In the genomic region with DNA sequence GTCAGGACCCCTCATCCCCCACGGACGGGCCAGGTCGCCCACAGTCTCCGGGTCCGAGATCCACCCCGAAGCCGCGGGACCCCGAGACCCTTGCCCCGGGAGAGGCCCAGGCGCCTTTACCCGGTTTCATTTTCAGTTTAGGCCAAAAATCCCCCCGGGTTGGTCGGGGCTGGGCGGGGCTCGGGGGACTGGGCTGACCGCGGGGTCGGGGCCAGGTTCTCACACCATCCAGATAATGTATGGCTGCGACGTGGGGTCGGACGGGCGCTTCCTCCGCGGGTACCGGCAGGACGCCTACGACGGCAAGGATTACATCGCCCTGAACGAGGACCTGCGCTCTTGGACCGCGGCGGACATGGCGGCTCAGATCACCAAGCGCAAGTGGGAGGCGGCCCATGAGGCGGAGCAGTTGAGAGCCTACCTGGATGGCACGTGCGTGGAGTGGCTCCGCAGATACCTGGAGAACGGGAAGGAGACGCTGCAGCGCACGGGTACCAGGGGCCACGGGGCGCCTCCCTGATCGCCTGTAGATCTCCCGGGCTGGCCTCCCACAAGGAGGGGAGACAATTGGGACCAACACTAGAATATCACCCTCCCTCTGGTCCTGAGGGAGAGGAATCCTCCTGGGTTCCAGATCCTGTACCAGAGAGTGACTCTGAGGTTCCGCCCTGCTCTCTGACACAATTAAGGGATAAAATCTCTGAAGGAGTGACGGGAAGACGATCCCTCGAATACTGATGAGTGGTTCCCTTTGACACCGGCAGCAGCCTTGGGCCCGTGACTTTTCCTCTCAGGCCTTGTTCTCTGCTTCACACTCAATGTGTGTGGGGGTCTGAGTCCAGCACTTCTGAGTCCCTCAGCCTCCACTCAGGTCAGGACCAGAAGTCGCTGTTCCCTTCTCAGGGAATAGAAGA, we compare ENCODE assay signal across 8 cellular contexts. TPM values are rescaled to one million over a fixed set of nuclear protein-coding genes. Genes with fewer than 3 reads are reported as not detected.
DNase-seq lines count a peak whose midpoint lies in the region; ATAC-seq and TF ChIP-seq lines count a peak whose summit lies in the region.

No MANE protein-coding gene starts in this region.

- H2AFZ ChIP-seq in KMS-11 (ENCODE audit: low read depth) = no peak overlapping the region

- TF ChIP-seq CTCF in GM13976 (IDR thresholded peaks at IDR 0.05; ENCODE audit: borderline replicate concordance, control extremely low read depth, extremely low read depth, insufficient read depth, missing control alignments) (no peak), KMS-11 (conservative IDR thresholded peaks at IDR 0.05; ENCODE audit: low read depth, low read length) (no peak), body of pancreas (IDR thresholded peaks at IDR 0.05) (no peak), right lobe of liver (IDR thresholded peaks at IDR 0.05) (no peak)

- 23 to 74% methylated on average over 17 to 56 of the region's 58 CpGs for WGBS in body of pancreas, 2 donors
- WGBS in right lobe of liver (ENCODE audit: insufficient coverage, low coverage, low lambda C conversion rate, missing lambda C conversion rate) = 56% methylated on average over 9 of the region's 58 CpGs

- intact Hi-C loops in body of pancreas (cut with DNase I) (no loop called here), right lobe of liver (cut with DNase I) (no loop called here)

- no peaks in the 10 kb centered on the region for H3K4me1 ChIP-seq in KMS-11 (ENCODE audit: low read depth, poor library complexity, severe bottlenecking)
- peaks cover 14% of the 10 kb centered on the region for H3K4me1 ChIP-seq in body of pancreas
- no peaks in the 10 kb centered on the region for H3K4me1 ChIP-seq in right lobe of liver
- H3K4me1 ChIP-seq in subcutaneous abdominal adipose tissue (ENCODE audit: control insufficient read depth in 5 of 5, insufficient read depth in 5 of 5, low read length in 5 of 5) = peaks cover 2 to 35% (median 14%) of the 10 kb centered on the region in 5 donors

- no peak for TF ChIP-seq POLR2A in body of pancreas (IDR thresholded peaks at IDR 0.05)
- no peak for TF ChIP-seq POLR2A in right lobe of liver (IDR thresholded peaks at IDR 0.05)

- H3K36me3 ChIP-seq in KMS-11 (ENCODE audit: insufficient read depth) = no peaks in the 10 kb centered on the region
- no peaks in the 10 kb centered on the region for H3K36me3 ChIP-seq in body of pancreas (replicated peaks in 1 of 2; ENCODE audit: insufficient read depth in 1 of 2, low read depth in 2 of 2)
- no peaks in the 10 kb centered on the region for H3K36me3 ChIP-seq in right lobe of liver
- peaks cover 0 to 37% (median 9%) of the 10 kb centered on the region in 5 donors for H3K36me3 ChIP-seq in subcutaneous abdominal adipose tissue (ENCODE audit: control insufficient read depth in 5 of 5, insufficient read depth in 5 of 5, low read length in 5 of 5)

- H3K27me3 ChIP-seq in KMS-11 (ENCODE audit: insufficient read depth, low read depth) = no peaks in the 10 kb centered on the region
- H3K27me3 ChIP-seq in body of pancreas = no peaks in the 10 kb centered on the region
- no peaks in the 10 kb centered on the region for H3K27me3 ChIP-seq in right lobe of liver
- no peaks in the 10 kb centered on the region for H3K27me3 ChIP-seq in subcutaneous abdominal adipose tissue (ENCODE audit: control insufficient read depth in 5 of 5, insufficient read depth in 4 of 5, low read length in 5 of 5)

- in situ Hi-C loops in GM13976 (cut with MboI; ENCODE audit: low sequenced_read_pairs, unreplicated experiment) = loop anchor here (5.0 kb wide), 1 partner anchor 56 kb away; no protein-coding TSS in a partner anchor

- H3K9ac ChIP-seq in KMS-11 = peak overlapping the region; percentile 67; the same call in 1 of the 2 replicates
- peak overlapping the region; percentile 26 to 86 (median 79) for H3K9ac ChIP-seq in subcutaneous abdominal adipose tissue (ENCODE audit: low read length in 5 of 5)

- H3K9me3 ChIP-seq in body of pancreas (no peaks in the 10 kb centered on the region), right lobe of liver (no peaks in the 10 kb centered on the region), subcutaneous abdominal adipose tissue (ENCODE audit: control insufficient read depth in 5 of 5, low read length in 5 of 5) (no peaks in the 10 kb centered on the region)

- H3K4me3 ChIP-seq in KMS-11 (IDR thresholded peaks at IDR 0.05; ENCODE audit: insufficient read depth, low read depth, low read length) = no peak overlapping the region
- H3K4me3 ChIP-seq in body of pancreas = peak overlapping the region in 1 of 2 donors; percentile 63
- H3K4me3 ChIP-seq in right lobe of liver = peak overlapping the region; percentile 31 to 56 (median 50)
- peak overlapping the region; percentile 67 to 85 (median 74) for H3K4me3 ChIP-seq in subcutaneous abdominal adipose tissue (ENCODE audit: low read depth in 1 of 5, low read length in 5 of 5)

- H3K27ac ChIP-seq in KMS-11 (no peak overlapping the region), body of pancreas (peak overlapping the region in 3 of 4 donors; percentile 77 to 81 (median 80)), right lobe of liver (peak overlapping the region in 2 of 3 donors; percentile 71 to 95), subcutaneous abdominal adipose tissue (ENCODE audit: low read depth, low read length) (peak overlapping the region; percentile 97), caudate nucleus (ENCODE audit: low read depth, low read length) (no peak overlapping the region)

- ATAC-seq in body of pancreas (peak; percentile 7), right lobe of liver (peak; percentile 5 to 24 (median 10)), GM21529 (IDR thresholded peaks at IDR 0.05; ENCODE audit: unreplicated experiment) (no peak), GM18868 (IDR thresholded peaks at IDR 0.05; ENCODE audit: unreplicated experiment) (no peak)

- H3K4me2 ChIP-seq in KMS-11 = peak overlapping the region; percentile 36; the same call in 1 of the 2 replicates

- peak; percentile 24 for DNase-seq in GM13976 (ENCODE audit: low spot score)
- DNase-seq in body of pancreas = peak in 2 of 4 donors; percentile 19 to 41
- DNase-seq in right lobe of liver = peak in 2 of 3 donors; percentile 41 to 62
- no peak for DNase-seq in caudate nucleus (lab: John Stamatoyannopoulos, UW)

- H4K20me1 ChIP-seq in KMS-11 (ENCODE audit: insufficient read depth) = no peaks in the 10 kb centered on the region

- H3K79me2 ChIP-seq in KMS-11 (ENCODE audit: insufficient read depth, low read depth) = no peaks in the 10 kb centered on the region

RNA-seq across cellular contexts. Expression of gene HLA-A, which starts 1.0 kb away (rescaled TPM):
- total RNA-seq in body of pancreas (100 to 1,000 TPM; 104 to 281 TPM), right lobe of liver (100 to 1,000 TPM; 107 to 561 (median 406) TPM)

Comparison
In these comparisons a context has a peak if more than half of its experiments do, and no peak if none do; other contexts are left out.
1. DNase-seq: peak in GM13976 (single experiment) and right lobe of liver (2 of 3); none in caudate nucleus (0 of 61).
2. H3K27ac ChIP-seq: peak in body of pancreas (3 of 4), right lobe of liver (2 of 3) and subcutaneous abdominal adipose tissue (single experiment); none in KMS-11 (single experiment) and caudate nucleus (single experiment).
3. ATAC-seq: peak in body of pancreas (single experiment) and right lobe of liver (4 of 4); none in GM21529 (single experiment) and GM18868 (single experiment).